9 cellular contexts compared by ENCODE assay signal in genomic region chr17:82767041-82767754, GRCh38. TPM values are rescaled to one million over a fixed set of nuclear protein-coding genes. Genes with fewer than 3 reads are reported as not detected.
DNase-seq lines count a peak whose midpoint lies in the region; ATAC-seq and TF ChIP-seq lines count a peak whose summit lies in the region.
"Had no signal": no experiment of that assay in that cellular context is flagged by ENCODE, and none has a peak within 500 bp of the region (broad histone marks: within the 10 kb centered on the region; RNA-seq: fewer than 3 reads in every experiment).

No MANE protein-coding gene starts in this region.

- H3K4me3 ChIP-seq in WI38 (ENCODE audit: low read depth, low read length) = no peak overlapping the region
- H3K4me3 ChIP-seq in fibroblast of lung (replicated peaks in 1 of 4; ENCODE audit: control extremely low read depth in 1 of 4, insufficient read depth in 1 of 4, low read depth in 3 of 4, low read length in 4 of 4) = no peak overlapping the region
- H3K4me3 ChIP-seq in osteoblast (ENCODE audit: insufficient read depth, low read length) = no peak overlapping the region
- H3K4me3 ChIP-seq in CD8-positive, alpha-beta memory T cell (ENCODE audit: low read length) = no peak overlapping the region

- no peak for ATAC-seq in CD4-positive, alpha-beta T cell (ENCODE audit: poor library complexity)
- ATAC-seq in GM18867 (IDR thresholded peaks at IDR 0.05; ENCODE audit: unreplicated experiment) = no peak

- DNase-seq in CD4-positive, alpha-beta T cell = peak in 4 of 10 experiments; percentile 12 to 34 (median 26)
- peak; percentile 54 for DNase-seq in HuH-7.5 (ENCODE audit: low spot score)
- peak; percentile 14 to 56 for DNase-seq in fibroblast of lung (ENCODE audit: low read depth in 2 of 2)
- DNase-seq in osteoblast (ENCODE audit: insufficient read length, low spot score, missing footprints) = peak; percentile 85
- DNase-seq in SK-N-DZ (ENCODE audit: low spot score) = no peak
- no peak for DNase-seq in CD8-positive, alpha-beta memory T cell

- H3K27ac Mint-ChIP-seq in CD4-positive, alpha-beta T cell = no peak overlapping the region
- H3K27ac Mint-ChIP-seq in CD8-positive, alpha-beta memory T cell = no peak overlapping the region
- H3K27ac Mint-ChIP-seq: memory B cell had no signal

- peak; percentile 54 for TF ChIP-seq CTCF in CD4-positive, alpha-beta T cell (IDR thresholded peaks at IDR 0.05)
- TF ChIP-seq CTCF in WI38 (IDR thresholded peaks at IDR 0.05; ENCODE audit: low read depth, low read length) (peak; percentile 50), fibroblast of lung (conservative IDR thresholded peaks at IDR 0.05 in 1 of 2, IDR thresholded peaks at IDR 0.05 in 1 of 2; ENCODE audit: low read depth in 1 of 2, low read length in 2 of 2) (peak; percentile 33 to 62), osteoblast (IDR thresholded peaks at IDR 0.05; ENCODE audit: extremely low read depth, low read depth, low read length) (peak; percentile 67)

- H3K4me1 ChIP-seq in fibroblast of lung (ENCODE audit: control insufficient read depth, extremely low read depth, insufficient read depth, low read length) (peaks cover 2% of the 10 kb centered on the region), osteoblast (ENCODE audit: insufficient read depth, low read length) (no peaks in the 10 kb centered on the region)
- H3K4me1 ChIP-seq in CD8-positive, alpha-beta memory T cell (ENCODE audit: insufficient read depth, low read length) = peaks cover 5% of the 10 kb centered on the region

- H3K4me3 Mint-ChIP-seq in CD4-positive, alpha-beta T cell = no peak overlapping the region
- no peak overlapping the region for H3K4me3 Mint-ChIP-seq in CD8-positive, alpha-beta memory T cell
- H3K4me3 Mint-ChIP-seq: memory B cell had no signal

- intact Hi-C loops in CD4-positive, alpha-beta T cell (cut with DNase I, micrococcal nuclease) = loop anchor here in 1 of 2 experiments (2.0 kb wide), 1 partner anchor 120 kb away; no protein-coding TSS in a partner anchor

- CTCF ChIA-PET in CD4-positive, alpha-beta T cell (lab: Charles Lee) = interaction anchor here (1.1 kb wide), 1 partner anchor 98 kb away, joined by 3 read pairs; no protein-coding TSS in a partner anchor
- CTCF ChIA-PET in CD8-positive, alpha-beta memory T cell (lab: Charles Lee) = interaction anchor here (1.6 kb wide), 1 partner anchor 99 kb away, joined by 5 read pairs; no protein-coding TSS in a partner anchor

- peaks cover 6% of the 10 kb centered on the region for H3K36me3 ChIP-seq in fibroblast of lung (ENCODE audit: control insufficient read depth, insufficient read depth, low read length)
- peaks cover 28% of the 10 kb centered on the region for H3K36me3 ChIP-seq in osteoblast (ENCODE audit: insufficient read depth, low read length)
- peaks cover 9% of the 10 kb centered on the region for H3K36me3 ChIP-seq in CD8-positive, alpha-beta memory T cell (ENCODE audit: insufficient read depth, low read length)

- H3K27me3 Mint-ChIP-seq in CD4-positive, alpha-beta T cell = no peaks in the 10 kb centered on the region
- H3K27me3 Mint-ChIP-seq in CD8-positive, alpha-beta memory T cell = no peaks in the 10 kb centered on the region
- H3K27me3 Mint-ChIP-seq: memory B cell had no signal

- H3K27ac ChIP-seq in CD4-positive, alpha-beta T cell (ENCODE audit: low read depth, low read length) = no peak overlapping the region
- H3K27ac ChIP-seq in fibroblast of lung (ENCODE audit: insufficient read depth, low read length) (no peak overlapping the region), osteoblast (ENCODE audit: low read depth, low read length) (no peak overlapping the region)
- no peak overlapping the region for H3K27ac ChIP-seq in CD8-positive, alpha-beta memory T cell (ENCODE audit: low read depth, low read length)

- H2AFZ ChIP-seq in fibroblast of lung (ENCODE audit: low read length) (no peak overlapping the region), osteoblast (ENCODE audit: low read length) (no peak overlapping the region)

- H3K4me2 ChIP-seq in fibroblast of lung (ENCODE audit: extremely low read depth, insufficient read depth, low read length) = no peak overlapping the region
- no peak overlapping the region for H3K4me2 ChIP-seq in osteoblast (ENCODE audit: insufficient read depth, low read length)

- no peaks in the 10 kb centered on the region for H3K79me2 ChIP-seq in fibroblast of lung (ENCODE audit: control insufficient read depth, insufficient read depth, low read length)
- H3K79me2 ChIP-seq in osteoblast (ENCODE audit: insufficient read depth, low read length) = peaks cover 8% of the 10 kb centered on the region

- H3K9me3 Mint-ChIP-seq in CD4-positive, alpha-beta T cell = no peaks in the 10 kb centered on the region
- H3K9me3 Mint-ChIP-seq in CD8-positive, alpha-beta memory T cell = no peaks in the 10 kb centered on the region
- H3K9me3 Mint-ChIP-seq: memory B cell had no signal

- no peaks in the 10 kb centered on the region for H4K20me1 ChIP-seq in fibroblast of lung (ENCODE audit: control insufficient read depth, extremely low read depth, insufficient read depth, low read length)
- H4K20me1 ChIP-seq in osteoblast (ENCODE audit: insufficient read depth, low read length) = no peaks in the 10 kb centered on the region

- POLR2A ChIA-PET in CD4-positive, alpha-beta T cell (lab: Charles Lee) = no interaction called here
- POLR2A ChIA-PET in CD8-positive, alpha-beta memory T cell (lab: Charles Lee) = no interaction called here

- no peaks in the 10 kb centered on the region for H3K27me3 ChIP-seq in CD4-positive, alpha-beta T cell (ENCODE audit: control insufficient read depth, insufficient read depth, low read length)
- no peaks in the 10 kb centered on the region for H3K27me3 ChIP-seq in fibroblast of lung (ENCODE audit: control insufficient read depth, insufficient read depth, low read length)
- H3K27me3 ChIP-seq in osteoblast (ENCODE audit: insufficient read depth, low read length) = no peaks in the 10 kb centered on the region
- H3K27me3 ChIP-seq in CD8-positive, alpha-beta memory T cell (ENCODE audit: insufficient read depth, low read length, poor library complexity, severe bottlenecking) = no peaks in the 10 kb centered on the region

- H3K9me3 ChIP-seq in CD4-positive, alpha-beta T cell (ENCODE audit: control insufficient read depth, low read length) = no peaks in the 10 kb centered on the region
- H3K9me3 ChIP-seq in fibroblast of lung (ENCODE audit: control insufficient read depth, insufficient read depth, low read depth, low read length) = no peaks in the 10 kb centered on the region
- no peaks in the 10 kb centered on the region for H3K9me3 ChIP-seq in osteoblast (ENCODE audit: low read depth, low read length)
- no peaks in the 10 kb centered on the region for H3K9me3 ChIP-seq in CD8-positive, alpha-beta memory T cell (ENCODE audit: low read length)

- H3K36me3 Mint-ChIP-seq in CD4-positive, alpha-beta T cell (ENCODE audit: low read depth) = peaks cover 70% of the 10 kb centered on the region
- peaks cover 13 to 73% (median 25%) of the 10 kb centered on the region in 3 donors for H3K36me3 Mint-ChIP-seq in CD8-positive, alpha-beta memory T cell

- peaks cover 13% of the 10 kb centered on the region for H3K4me1 Mint-ChIP-seq in CD4-positive, alpha-beta T cell (ENCODE audit: low read depth)
- peaks cover 9 to 16% (median 14%) of the 10 kb centered on the region in 3 donors for H3K4me1 Mint-ChIP-seq in CD8-positive, alpha-beta memory T cell

- H3K9ac ChIP-seq in fibroblast of lung (ENCODE audit: insufficient read depth, low read length) = no peak overlapping the region

RNA-seq across cellular contexts. Expression of gene TBCD, which starts 15.3 kb away (rescaled TPM):
- 10 to 100 TPM; 74.6 to 80.3 TPM for total RNA-seq in CD4-positive, alpha-beta T cell
- 24.9 and 36.7 TPM in 2 replicates for total RNA-seq in fibroblast of lung
- polyA plus RNA-seq in fibroblast of lung = 22.1 and 56.7 TPM in 2 replicates
- 44.9 and 96.5 TPM in 2 replicates for polyA plus RNA-seq in fibroblast of lung (2012)
- polyA minus RNA-seq in fibroblast of lung (ENCODE audit: low replicate concordance) = 78.1 and 120 TPM in 2 replicates
- total RNA-seq in osteoblast = 28.0 and 29.0 TPM in 2 replicates
- 62.0 and 86.2 TPM in 2 replicates for polyA plus RNA-seq in SK-N-DZ (2014; cell fraction: cytosol; rRNA removed)
- 290 and 425 TPM in 2 replicates for polyA plus RNA-seq in SK-N-DZ (2014; cell fraction: nucleus; rRNA removed)
- total RNA-seq in CD8-positive, alpha-beta memory T cell = 10 to 100 TPM; 79.1 to 83.7 TPM
- 130 TPM for polyA plus RNA-seq in CD8-positive, alpha-beta memory T cell

RNA-seq across cellular contexts. Expression of gene FN3K, which starts 31.8 kb away (rescaled TPM):
- 1 to 10 TPM; 4.2 to 4.9 TPM for total RNA-seq in CD4-positive, alpha-beta T cell
- 5.6 and 8.9 TPM in 2 replicates for total RNA-seq in fibroblast of lung
- 0.61 and 0.69 TPM in 2 replicates for polyA plus RNA-seq in fibroblast of lung
- polyA plus RNA-seq in fibroblast of lung (2012) = 8.0 and 8.9 TPM in 2 replicates
- 1.1 and 5.4 TPM in 2 replicates for polyA minus RNA-seq in fibroblast of lung (ENCODE audit: low replicate concordance)
- 2.9 and 4.4 TPM in 2 replicates for total RNA-seq in osteoblast
- 2.8 and 7.0 TPM in 2 replicates for polyA plus RNA-seq in SK-N-DZ (2014; cell fraction: cytosol; rRNA removed)
- polyA plus RNA-seq in SK-N-DZ (2014; cell fraction: nucleus; rRNA removed) = 18.1 and 24.9 TPM in 2 replicates
- total RNA-seq in CD8-positive, alpha-beta memory T cell = 1 to 10 TPM; 1.3 to 2.3 TPM
- polyA plus RNA-seq in CD8-positive, alpha-beta memory T cell = 0.79 TPM

RNA-seq across cellular contexts. Expression of gene FN3KRP, which starts 50.7 kb away (rescaled TPM):
- 10 to 100 TPM; 30.6 to 31.2 TPM for total RNA-seq in CD4-positive, alpha-beta T cell
- total RNA-seq in fibroblast of lung (11.6 and 13.2 TPM in 2 replicates), osteoblast (10.1 and 13.8 TPM in 2 replicates)
- 16.5 and 30.6 TPM in 2 replicates for polyA plus RNA-seq in fibroblast of lung
- 26.2 and 54.2 TPM in 2 replicates for polyA plus RNA-seq in fibroblast of lung (2012)
- polyA minus RNA-seq in fibroblast of lung (ENCODE audit: low replicate concordance) = 3.5 and 40.0 TPM in 2 replicates
- polyA plus RNA-seq in SK-N-DZ (2014; cell fraction: cytosol; rRNA removed) = 28.2 and 31.7 TPM in 2 replicates
- 31.0 and 45.5 TPM in 2 replicates for polyA plus RNA-seq in SK-N-DZ (2014; cell fraction: nucleus; rRNA removed)
- total RNA-seq in CD8-positive, alpha-beta memory T cell = 10 to 100 TPM; 39.0 to 39.9 TPM
- 20.7 TPM for polyA plus RNA-seq in CD8-positive, alpha-beta memory T cell

Comparison
In these comparisons a context has a peak if more than half of its experiments do, and no peak if none do; other contexts are left out.
1. DNase-seq: peak in HuH-7.5 (single experiment), fibroblast of lung (2 of 2) and osteoblast (single experiment); none in SK-N-DZ (single experiment) and CD8-positive, alpha-beta memory T cell (0 of 5).
2. Peak in every context shown above with its lines, with median percentiles within 50 percentile points of each other: CTCF ChIP-seq.